15 cellular contexts compared by ENCODE assay signal in genomic region chr6:8321671-8322404, GRCh38.
DNase-seq lines count a peak whose midpoint lies in the region; ATAC-seq and TF ChIP-seq lines count a peak whose summit lies in the region.
"Had no signal": no experiment of that assay in that cellular context is flagged by ENCODE, and none has a peak within 500 bp of the region (broad histone marks: within the 10 kb centered on the region; RNA-seq: fewer than 3 reads in every experiment).

No MANE protein-coding gene starts in this region.

- no peak overlapping the region for H3K4me3 Mint-ChIP-seq in activated T-cell treated with anti-CD3 and anti-CD28 coated beads, Interleukin-2, amount 50 U/mL, for 72 hours
- H3K4me3 Mint-ChIP-seq: B cell; CD4-positive, alpha-beta T cell; H9 had no signal

- peaks cover 0 to 2% of the 10 kb centered on the region in 2 donors for H3K9me3 Mint-ChIP-seq in activated T-cell treated with anti-CD3 and anti-CD28 coated beads, Interleukin-2, amount 50 U/mL, for 72 hours
- H3K9me3 Mint-ChIP-seq: H9 had no signal

- TF ChIP-seq CTCF in A673 (conservative IDR thresholded peaks at IDR 0.05; ENCODE audit: low read depth, low read length) (0 out of 2 replicates have a peak, but pooled peaks have one; percentile 9), RWPE2 (IDR thresholded peaks at IDR 0.05; ENCODE audit: poor library complexity, severe bottlenecking) (no peak), epithelial cell of esophagus (IDR thresholded peaks at IDR 0.05; ENCODE audit: insufficient read depth, low read depth, low read length, missing control alignments) (no peak)

- CTCF ChIA-PET in A673 (lab: Charles Lee): no interaction called here

- no peaks in the 10 kb centered on the region for H3K36me3 Mint-ChIP-seq in activated T-cell treated with anti-CD3 and anti-CD28 coated beads, Interleukin-2, amount 50 U/mL, for 72 hours (ENCODE audit: insufficient read depth in 2 of 2)

- POLR2A ChIA-PET in A673 (lab: Charles Lee; ENCODE audit: low non-redundant PET): no interaction called here

- peak overlapping the region; percentile 99 for H3K27ac ChIP-seq in A673 (ENCODE audit: low read depth, low read length, poor library complexity, severe bottlenecking)
- no peak overlapping the region for H3K27ac ChIP-seq in RWPE2 (ENCODE audit: poor library complexity, severe bottlenecking)

- H3K27ac Mint-ChIP-seq in activated T-cell treated with anti-CD3 and anti-CD28 coated beads, Interleukin-2, amount 50 U/mL, for 72 hours: no peak overlapping the region
- H3K27ac Mint-ChIP-seq: B cell; CD4-positive, alpha-beta T cell had no signal

- peaks cover 48% of the 10 kb centered on the region for H3K4me1 ChIP-seq in A673 (ENCODE audit: insufficient read depth, low read length, poor library complexity, severe bottlenecking)
- H3K4me1 ChIP-seq in RWPE2 (ENCODE audit: insufficient read depth, poor library complexity, severe bottlenecking): no peaks in the 10 kb centered on the region

- BruUV-seq in A673 (replicated peaks; lab: Mats Ljungman, UMichigan): TSS peak; percentile 83

- H3K36me3 ChIP-seq in A673 (ENCODE audit: insufficient read depth, low read length, poor library complexity, severe bottlenecking): no peaks in the 10 kb centered on the region
- H3K36me3 ChIP-seq in RWPE2 (ENCODE audit: low read depth): no peaks in the 10 kb centered on the region

- peak; percentile 91 for DNase-seq in A673 (ENCODE audit: low spot score)
- DNase-seq in RWPE2 (ENCODE audit: low spot score): no peak
- DNase-seq in epithelial cell of esophagus (ENCODE audit: low read depth): peak; percentile 88
- peak; percentile 14 for DNase-seq in kidney tubule cell (ENCODE audit: low spot score)
- no peak for DNase-seq in activated T-cell treated with anti-CD3 and anti-CD28 coated beads, Interleukin-2, amount 50 U/mL, for 72 hours
- no peak for DNase-seq in OCI-M1 (lab: John Stamatoyannopoulos, UW)
- DNase-seq: 8988T; ACHN; C1 segment of cervical spinal cord; CD4-positive, alpha-beta T cell; DMS79; GOT3; H9 had no signal

- H3K4me3 ChIP-seq in A673 (ENCODE audit: low read depth, low read length, poor library complexity, severe bottlenecking) (no peak overlapping the region), RWPE2 (ENCODE audit: severe bottlenecking) (no peak overlapping the region), epithelial cell of esophagus (ENCODE audit: low read length) (no peak overlapping the region)

- intact Hi-C loops in A673 (cut with micrococcal nuclease; ENCODE audit: unreplicated experiment): loop anchor here (1.0 to 5.0 kb wide), 5 partner anchors 170 to 1485 kb away; no protein-coding TSS in a partner anchor

- no peaks in the 10 kb centered on the region for H3K27me3 ChIP-seq in A673 (replicated peaks; ENCODE audit: insufficient read depth, low read depth, low read length, poor library complexity)
- H3K27me3 ChIP-seq in RWPE2 (ENCODE audit: insufficient read depth, poor library complexity, severe bottlenecking): no peaks in the 10 kb centered on the region

- H3K27me3 Mint-ChIP-seq in activated T-cell treated with anti-CD3 and anti-CD28 coated beads, Interleukin-2, amount 50 U/mL, for 72 hours (ENCODE audit: low read depth): no peaks in the 10 kb centered on the region

- H3K9me3 ChIP-seq in A673 (ENCODE audit: low read depth, low read length, poor library complexity, severe bottlenecking) (no peaks in the 10 kb centered on the region), RWPE2 (ENCODE audit: severe bottlenecking) (no peaks in the 10 kb centered on the region)

- ATAC-seq in RWPE2 (ENCODE audit: low read depth) (peak; percentile 44; the same call in 2 of the 3 replicates), HG03025 (IDR thresholded peaks at IDR 0.05; ENCODE audit: low FRiP score, unreplicated experiment) (no peak)
- ATAC-seq in activated T-cell treated with anti-CD3 and anti-CD28 coated beads, Interleukin-2, amount 50 U/mL, for 72 hours (replicated peaks in 1 of 2): no peak

- H3K4me1 Mint-ChIP-seq in activated T-cell treated with anti-CD3 and anti-CD28 coated beads, Interleukin-2, amount 50 U/mL, for 72 hours (ENCODE audit: low read depth): no peaks in the 10 kb centered on the region
- H3K4me1 Mint-ChIP-seq: B cell, H9 had no signal

Comparison
In these comparisons a context has a peak if more than half of its experiments do, and no peak if none do; other contexts are left out.
1. DNase-seq: peak in A673 (single experiment), epithelial cell of esophagus (single experiment) and kidney tubule cell (single experiment); none in RWPE2 (single experiment), activated T-cell treated with anti-CD3 and anti-CD28 coated beads, Interleukin-2, amount 50 U/mL, for 72 hours (0 of 2) and OCI-M1 (single experiment).